ENCODE assay signal across 1 cellular context in the genomic region with DNA sequence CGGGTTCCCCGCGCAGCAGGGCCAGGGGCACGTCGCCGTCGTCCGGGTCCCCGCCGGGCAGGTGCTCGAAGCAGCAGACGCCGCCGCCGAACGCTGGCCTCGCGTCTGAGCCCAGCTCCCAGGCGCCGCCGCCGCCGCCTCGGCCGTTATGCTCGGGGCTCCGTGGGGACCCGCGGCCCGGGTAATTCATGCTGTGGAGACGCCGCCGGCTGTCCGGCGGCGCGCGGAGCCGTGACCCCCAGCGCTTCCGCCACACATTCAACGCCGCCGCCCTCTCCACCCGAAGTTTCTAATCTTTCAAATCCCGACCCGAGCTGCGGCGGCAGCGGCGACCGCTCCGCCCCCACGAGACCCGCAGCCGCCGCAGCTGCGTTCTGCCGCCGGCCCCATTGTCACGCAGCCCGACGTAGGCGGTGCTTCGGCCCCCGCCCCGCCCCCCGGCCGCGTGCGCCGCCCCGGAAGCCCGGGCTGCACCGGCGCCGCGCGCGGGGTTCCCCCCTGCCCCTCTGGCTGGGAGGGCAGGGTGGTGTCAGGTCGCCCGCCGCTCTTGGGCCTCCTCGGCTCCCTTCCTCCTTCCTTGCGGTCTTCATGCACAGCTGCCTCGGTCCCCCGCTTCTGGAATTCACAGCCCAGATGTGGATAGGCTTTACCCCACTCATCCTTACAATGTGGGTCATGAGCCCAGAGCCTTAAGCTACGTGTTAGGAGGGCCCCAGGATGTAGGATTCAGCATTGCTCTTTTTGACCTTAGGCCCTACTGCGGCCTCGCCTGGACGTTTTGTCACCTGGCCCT.
TF ChIP-seq lines count a peak whose summit lies in the region.

A gene (minus strand): TSS at position 415 of the 793 bp plus-strand sequence. CDS start 225 bp downstream, at position 190.

TF ChIP-seq in HepG2, 621 proteins besides CTCF, POLR2A, EP300 and RAD21 (continued from another document and continues in another):
- TF ChIP-seq, protein P1, sequence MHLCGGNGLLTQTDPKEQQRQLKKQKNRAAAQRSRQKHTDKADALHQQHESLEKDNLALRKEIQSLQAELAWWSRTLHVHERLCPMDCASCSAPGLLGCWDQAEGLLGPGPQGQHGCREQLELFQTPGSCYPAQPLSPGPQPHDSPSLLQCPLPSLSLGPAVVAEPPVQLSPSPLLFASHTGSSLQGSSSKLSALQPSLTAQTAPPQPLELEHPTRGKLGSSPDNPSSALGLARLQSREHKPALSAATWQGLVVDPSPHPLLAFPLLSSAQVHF (CRISPR knock-in tag; IDR thresholded peaks at IDR 0.05) = no peak
- TF ChIP-seq, protein P2, sequence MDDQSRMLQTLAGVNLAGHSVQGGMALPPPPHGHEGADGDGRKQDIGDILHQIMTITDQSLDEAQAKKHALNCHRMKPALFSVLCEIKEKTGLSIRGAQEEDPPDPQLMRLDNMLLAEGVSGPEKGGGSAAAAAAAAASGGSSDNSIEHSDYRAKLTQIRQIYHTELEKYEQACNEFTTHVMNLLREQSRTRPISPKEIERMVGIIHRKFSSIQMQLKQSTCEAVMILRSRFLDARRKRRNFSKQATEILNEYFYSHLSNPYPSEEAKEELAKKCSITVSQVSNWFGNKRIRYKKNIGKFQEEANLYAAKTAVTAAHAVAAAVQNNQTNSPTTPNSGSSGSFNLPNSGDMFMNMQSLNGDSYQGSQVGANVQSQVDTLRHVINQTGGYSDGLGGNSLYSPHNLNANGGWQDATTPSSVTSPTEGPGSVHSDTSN (CRISPR knock-in tag; IDR thresholded peaks at IDR 0.05; ENCODE audit: borderline replicate concordance) = no peak
- TF ChIP-seq, protein P3, sequence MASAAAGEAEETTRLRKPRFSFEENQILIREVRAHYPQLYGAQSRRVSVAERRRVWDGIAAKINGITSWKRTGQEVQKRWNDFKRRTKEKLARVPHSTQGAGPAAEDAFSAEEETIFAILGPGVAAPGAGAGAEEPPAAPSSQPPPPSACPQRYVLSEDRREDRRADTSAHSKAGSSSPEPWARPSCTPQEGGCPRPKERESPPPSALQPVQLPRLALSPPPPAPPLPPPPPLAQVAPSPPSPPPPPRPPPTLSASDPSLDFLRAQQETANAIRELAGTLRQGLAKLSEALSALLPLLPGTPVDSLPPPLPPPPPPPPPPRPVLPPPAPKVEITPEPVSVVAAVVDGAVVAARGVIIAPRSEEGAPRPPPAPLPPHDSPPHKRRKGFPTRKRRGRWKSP (CRISPR knock-in tag; IDR thresholded peaks at IDR 0.05) = no peak
- TF ChIP-seq POGZ (CRISPR knock-in tag; IDR thresholded peaks at IDR 0.05) (peak; percentile 46; the same call in 1 of the 2 replicates), ZC3H13 (CRISPR knock-in tag; IDR thresholded peaks at IDR 0.05) (peak; percentile 23; the same call in 1 of the 2 replicates), HCFC1 (IDR thresholded peaks at IDR 0.05; ENCODE audit: low read depth, low read length) (no peak), ZNF333 (CRISPR knock-in tag; IDR thresholded peaks at IDR 0.05; ENCODE audit: borderline replicate concordance) (no peak), AGO2 (optimal IDR thresholded peaks at IDR 0.05; ENCODE audit: low read depth, low read length) (no peak), NAIF1 (CRISPR knock-in tag; IDR thresholded peaks at IDR 0.05; ENCODE audit: borderline replicate concordance) (no peak), GABPB1 (CRISPR knock-in tag; IDR thresholded peaks at IDR 0.05) (peak; percentile 82), HDAC6 (IDR thresholded peaks at IDR 0.05; ENCODE audit: low read depth, low read length) (no peak), PHB2 (IDR thresholded peaks at IDR 0.05; ENCODE audit: partially characterized antibody) (no peak), ZNF432 (CRISPR knock-in tag; IDR thresholded peaks at IDR 0.05; ENCODE audit: borderline replicate concordance) (no peak), NONO (IDR thresholded peaks at IDR 0.05) (no peak), NONO (CRISPR knock-in tag; conservative IDR thresholded peaks at IDR 0.05) (no peak), ZNF75D (CRISPR knock-in tag; IDR thresholded peaks at IDR 0.05; ENCODE audit: borderline replicate concordance) (no peak), SP2 (CRISPR knock-in tag; IDR thresholded peaks at IDR 0.05) (no peak), YY1 (IDR thresholded peaks at IDR 0.05; ENCODE audit: insufficient read depth, insufficient replicate concordance, low read depth, low read length) (peak; percentile 34), MAF1 (CRISPR knock-in tag; IDR thresholded peaks at IDR 0.05; ENCODE audit: borderline replicate concordance) (no peak), MAFG (CRISPR knock-in tag; IDR thresholded peaks at IDR 0.05) (no peak), KLF15 (CRISPR knock-in tag; IDR thresholded peaks at IDR 0.05; ENCODE audit: borderline replicate concordance) (no peak), REL (CRISPR knock-in tag; conservative IDR thresholded peaks at IDR 0.05) (0 out of 2 replicates have a peak, but pooled peaks have one; percentile 39), NRL (CRISPR knock-in tag; IDR thresholded peaks at IDR 0.05; ENCODE audit: borderline replicate concordance) (no peak), FOXK1 (CRISPR knock-in tag; IDR thresholded peaks at IDR 0.05; ENCODE audit: borderline replicate concordance, low read depth) (no peak), HNF4A (CRISPR knock-in tag; IDR thresholded peaks at IDR 0.05) (0 out of 2 replicates have a peak, but pooled peaks have one; percentile 5), RARA (CRISPR knock-in tag; IDR thresholded peaks at IDR 0.05) (peak; percentile 39; the same call in 1 of the 2 replicates), ZNF713 (CRISPR knock-in tag; IDR thresholded peaks at IDR 0.05) (no peak), RARG (CRISPR knock-in tag; IDR thresholded peaks at IDR 0.05; ENCODE audit: low read depth) (no peak), GATAD1 (CRISPR knock-in tag; IDR thresholded peaks at IDR 0.05) (peak; percentile 13; the same call in 1 of the 2 replicates), ZNF121 (CRISPR knock-in tag; IDR thresholded peaks at IDR 0.05) (no peak), ZNF652 (CRISPR knock-in tag; IDR thresholded peaks at IDR 0.05; ENCODE audit: borderline replicate concordance, low read depth) (no peak), NFYB (CRISPR knock-in tag; IDR thresholded peaks at IDR 0.05) (no peak), ZNF614 (CRISPR knock-in tag; IDR thresholded peaks at IDR 0.05; ENCODE audit: borderline replicate concordance) (no peak), SMYD3 (CRISPR knock-in tag; IDR thresholded peaks at IDR 0.05) (no peak), MED13 (CRISPR knock-in tag; IDR thresholded peaks at IDR 0.05) (0 out of 2 replicates have a peak, but pooled peaks have one; percentile 15), MTA1 (CRISPR knock-in tag; IDR thresholded peaks at IDR 0.05; ENCODE audit: borderline replicate concordance) (no peak), SP1 (IDR thresholded peaks at IDR 0.05) (no peak), SP1 (CRISPR knock-in tag; IDR thresholded peaks at IDR 0.05) (no peak), SIX4 (CRISPR knock-in tag; IDR thresholded peaks at IDR 0.05) (no peak)
- TF ChIP-seq, protein P4, sequence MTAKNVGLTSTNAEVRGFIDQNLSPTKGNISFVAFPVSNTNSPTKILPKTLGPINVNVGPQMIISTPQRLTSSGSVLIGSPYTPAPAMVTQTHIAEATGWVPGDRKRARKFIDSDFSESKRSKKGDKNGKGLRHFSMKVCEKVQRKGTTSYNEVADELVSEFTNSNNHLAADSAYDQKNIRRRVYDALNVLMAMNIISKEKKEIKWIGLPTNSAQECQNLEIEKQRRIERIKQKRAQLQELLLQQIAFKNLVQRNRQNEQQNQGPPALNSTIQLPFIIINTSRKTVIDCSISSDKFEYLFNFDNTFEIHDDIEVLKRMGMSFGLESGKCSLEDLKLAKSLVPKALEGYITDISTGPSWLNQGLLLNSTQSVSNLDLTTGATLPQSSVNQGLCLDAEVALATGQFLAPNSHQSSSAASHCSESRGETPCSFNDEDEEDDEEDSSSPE (CRISPR knock-in tag; IDR thresholded peaks at IDR 0.05) = peak; percentile 28; the same call in 1 of the 2 replicates
- TF ChIP-seq, protein P5, sequence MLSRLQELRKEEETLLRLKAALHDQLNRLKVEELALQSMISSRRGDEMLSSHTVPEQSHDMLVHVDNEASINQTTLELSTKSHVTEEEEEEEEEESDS (CRISPR knock-in tag; IDR thresholded peaks at IDR 0.05; ENCODE audit: borderline replicate concordance) = no peak
- TF ChIP-seq, protein P6, sequence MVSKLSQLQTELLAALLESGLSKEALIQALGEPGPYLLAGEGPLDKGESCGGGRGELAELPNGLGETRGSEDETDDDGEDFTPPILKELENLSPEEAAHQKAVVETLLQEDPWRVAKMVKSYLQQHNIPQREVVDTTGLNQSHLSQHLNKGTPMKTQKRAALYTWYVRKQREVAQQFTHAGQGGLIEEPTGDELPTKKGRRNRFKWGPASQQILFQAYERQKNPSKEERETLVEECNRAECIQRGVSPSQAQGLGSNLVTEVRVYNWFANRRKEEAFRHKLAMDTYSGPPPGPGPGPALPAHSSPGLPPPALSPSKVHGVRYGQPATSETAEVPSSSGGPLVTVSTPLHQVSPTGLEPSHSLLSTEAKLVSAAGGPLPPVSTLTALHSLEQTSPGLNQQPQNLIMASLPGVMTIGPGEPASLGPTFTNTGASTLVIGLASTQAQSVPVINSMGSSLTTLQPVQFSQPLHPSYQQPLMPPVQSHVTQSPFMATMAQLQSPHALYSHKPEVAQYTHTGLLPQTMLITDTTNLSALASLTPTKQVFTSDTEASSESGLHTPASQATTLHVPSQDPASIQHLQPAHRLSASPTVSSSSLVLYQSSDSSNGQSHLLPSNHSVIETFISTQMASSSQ (IDR thresholded peaks at IDR 0.05; ENCODE audit: low read depth) = no peak
- TF ChIP-seq, protein P6 (CRISPR knock-in tag; IDR thresholded peaks at IDR 0.05; ENCODE audit: borderline replicate concordance) = no peak
- TF ChIP-seq, protein P7, sequence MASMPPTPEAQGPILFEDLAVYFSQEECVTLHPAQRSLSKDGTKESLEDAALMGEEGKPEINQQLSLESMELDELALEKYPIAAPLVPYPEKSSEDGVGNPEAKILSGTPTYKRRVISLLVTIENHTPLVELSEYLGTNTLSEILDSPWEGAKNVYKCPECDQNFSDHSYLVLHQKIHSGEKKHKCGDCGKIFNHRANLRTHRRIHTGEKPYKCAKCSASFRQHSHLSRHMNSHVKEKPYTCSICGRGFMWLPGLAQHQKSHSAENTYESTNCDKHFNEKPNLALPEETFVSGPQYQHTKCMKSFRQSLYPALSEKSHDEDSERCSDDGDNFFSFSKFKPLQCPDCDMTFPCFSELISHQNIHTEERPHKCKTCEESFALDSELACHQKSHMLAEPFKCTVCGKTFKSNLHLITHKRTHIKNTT (CRISPR knock-in tag; IDR thresholded peaks at IDR 0.05) = no peak
- TF ChIP-seq, protein P8, sequence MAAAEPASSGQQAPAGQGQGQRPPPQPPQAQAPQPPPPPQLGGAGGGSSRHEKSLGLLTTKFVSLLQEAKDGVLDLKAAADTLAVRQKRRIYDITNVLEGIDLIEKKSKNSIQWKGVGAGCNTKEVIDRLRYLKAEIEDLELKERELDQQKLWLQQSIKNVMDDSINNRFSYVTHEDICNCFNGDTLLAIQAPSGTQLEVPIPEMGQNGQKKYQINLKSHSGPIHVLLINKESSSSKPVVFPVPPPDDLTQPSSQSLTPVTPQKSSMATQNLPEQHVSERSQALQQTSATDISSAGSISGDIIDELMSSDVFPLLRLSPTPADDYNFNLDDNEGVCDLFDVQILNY (CRISPR knock-in tag; conservative IDR thresholded peaks at IDR 0.05) = no peak; the same call in 1 of the 2 replicates
- TF ChIP-seq, protein P9, sequence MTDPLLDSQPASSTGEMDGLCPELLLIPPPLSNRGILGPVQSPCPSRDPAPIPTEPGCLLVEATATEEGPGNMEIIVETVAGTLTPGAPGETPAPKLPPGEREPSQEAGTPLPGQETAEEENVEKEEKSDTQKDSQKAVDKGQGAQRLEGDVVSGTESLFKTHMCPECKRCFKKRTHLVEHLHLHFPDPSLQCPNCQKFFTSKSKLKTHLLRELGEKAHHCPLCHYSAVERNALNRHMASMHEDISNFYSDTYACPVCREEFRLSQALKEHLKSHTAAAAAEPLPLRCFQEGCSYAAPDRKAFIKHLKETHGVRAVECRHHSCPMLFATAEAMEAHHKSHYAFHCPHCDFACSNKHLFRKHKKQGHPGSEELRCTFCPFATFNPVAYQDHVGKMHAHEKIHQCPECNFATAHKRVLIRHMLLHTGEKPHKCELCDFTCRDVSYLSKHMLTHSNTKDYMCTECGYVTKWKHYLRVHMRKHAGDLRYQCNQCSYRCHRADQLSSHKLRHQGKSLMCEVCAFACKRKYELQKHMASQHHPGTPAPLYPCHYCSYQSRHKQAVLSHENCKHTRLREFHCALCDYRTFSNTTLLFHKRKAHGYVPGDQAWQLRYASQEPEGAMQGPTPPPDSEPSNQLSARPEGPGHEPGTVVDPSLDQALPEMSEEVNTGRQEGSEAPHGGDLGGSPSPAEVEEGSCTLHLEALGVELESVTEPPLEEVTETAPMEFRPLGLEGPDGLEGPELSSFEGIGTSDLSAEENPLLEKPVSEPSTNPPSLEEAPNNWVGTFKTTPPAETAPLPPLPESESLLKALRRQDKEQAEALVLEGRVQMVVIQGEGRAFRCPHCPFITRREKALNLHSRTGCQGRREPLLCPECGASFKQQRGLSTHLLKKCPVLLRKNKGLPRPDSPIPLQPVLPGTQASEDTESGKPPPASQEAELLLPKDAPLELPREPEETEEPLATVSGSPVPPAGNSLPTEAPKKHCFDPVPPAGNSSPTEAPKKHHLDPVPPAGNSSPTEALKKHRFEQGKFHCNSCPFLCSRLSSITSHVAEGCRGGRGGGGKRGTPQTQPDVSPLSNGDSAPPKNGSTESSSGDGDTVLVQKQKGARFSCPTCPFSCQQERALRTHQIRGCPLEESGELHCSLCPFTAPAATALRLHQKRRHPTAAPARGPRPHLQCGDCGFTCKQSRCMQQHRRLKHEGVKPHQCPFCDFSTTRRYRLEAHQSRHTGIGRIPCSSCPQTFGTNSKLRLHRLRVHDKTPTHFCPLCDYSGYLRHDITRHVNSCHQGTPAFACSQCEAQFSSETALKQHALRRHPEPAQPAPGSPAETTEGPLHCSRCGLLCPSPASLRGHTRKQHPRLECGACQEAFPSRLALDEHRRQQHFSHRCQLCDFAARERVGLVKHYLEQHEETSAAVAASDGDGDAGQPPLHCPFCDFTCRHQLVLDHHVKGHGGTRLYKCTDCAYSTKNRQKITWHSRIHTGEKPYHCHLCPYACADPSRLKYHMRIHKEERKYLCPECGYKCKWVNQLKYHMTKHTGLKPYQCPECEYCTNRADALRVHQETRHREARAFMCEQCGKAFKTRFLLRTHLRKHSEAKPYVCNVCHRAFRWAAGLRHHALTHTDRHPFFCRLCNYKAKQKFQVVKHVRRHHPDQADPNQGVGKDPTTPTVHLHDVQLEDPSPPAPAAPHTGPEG (CRISPR knock-in tag; IDR thresholded peaks at IDR 0.05) = peak; percentile 32; the same call in 1 of the 2 replicates
